8 cellular contexts compared by ENCODE assay signal in the genomic region with DNA sequence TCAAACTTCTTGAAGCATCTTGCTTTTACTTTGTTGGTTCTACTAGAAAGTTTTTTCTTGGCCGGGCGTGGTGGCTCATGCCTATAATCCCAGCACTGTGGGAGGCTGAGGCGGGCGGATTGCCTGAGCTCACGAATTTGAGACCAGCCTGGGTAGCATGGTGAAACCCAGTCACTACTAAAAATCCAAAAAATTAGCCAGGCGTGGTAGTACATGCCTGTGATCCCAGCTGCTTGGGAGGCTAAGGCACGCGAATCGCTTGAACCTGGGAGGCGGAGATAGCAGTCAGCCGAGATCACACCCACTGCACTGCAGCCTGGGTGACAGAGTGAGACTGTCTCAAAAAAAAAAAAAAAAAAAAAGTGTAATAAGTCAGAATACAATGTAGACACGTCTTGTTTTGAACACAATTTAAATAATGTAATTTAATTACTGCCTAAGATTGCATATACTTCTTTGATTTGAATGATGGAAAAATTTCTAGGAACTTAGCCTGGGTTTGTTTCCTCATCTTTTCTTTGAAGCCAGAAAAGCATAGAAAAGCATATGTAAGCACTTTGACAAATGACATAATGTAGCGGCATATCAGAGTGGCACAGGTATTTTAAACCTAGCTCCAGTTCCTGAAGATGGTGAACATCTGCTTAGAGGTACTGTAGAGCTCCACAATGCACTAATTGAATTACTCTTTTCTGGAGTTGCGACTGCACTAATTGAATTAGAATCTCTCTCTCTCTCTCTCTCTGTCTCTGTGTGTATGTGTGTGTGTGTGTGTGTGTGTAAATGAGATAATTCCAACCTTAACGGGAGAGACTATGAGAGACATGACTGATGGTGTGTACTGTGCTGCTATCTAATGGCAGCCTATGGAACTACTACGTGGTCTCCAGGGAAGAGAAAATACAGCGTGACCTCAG.
DNase-seq lines count a peak whose midpoint lies in the region; ATAC-seq and TF ChIP-seq lines count a peak whose summit lies in the region.

No MANE protein-coding gene starts in this region.

- H3K36me3 ChIP-seq in esophagus squamous epithelium: no peaks in the 10 kb centered on the region

- H3K27ac Mint-ChIP-seq in T-cell: no peak overlapping the region

- H3K27me3 ChIP-seq in esophagus squamous epithelium: no peaks in the 10 kb centered on the region

- no peak for TF ChIP-seq POLR2A in esophagus squamous epithelium (IDR thresholded peaks at IDR 0.05)

- ATAC-seq in T-cell (replicated peaks in 1 of 4) (peak; percentile 71 to 81 (median 74)), GM18861 (IDR thresholded peaks at IDR 0.05; ENCODE audit: unreplicated experiment) (no peak)

- H3K36me3 Mint-ChIP-seq in T-cell: peaks cover 6% of the 10 kb centered on the region

- H3K4me1 Mint-ChIP-seq in T-cell: peaks cover 2 to 16% (median 3%) of the 10 kb centered on the region in 3 donors

- H3K4me3 ChIP-seq in esophagus squamous epithelium: no peak overlapping the region

- no peaks in the 10 kb centered on the region for H3K9me3 Mint-ChIP-seq in T-cell

- H3K4me3 Mint-ChIP-seq in T-cell: no peak overlapping the region

- CTCF ChIA-PET in T-cell (lab: Charles Lee): interaction anchor here (0.5 to 1.7 kb wide), 9 partner anchors 10 to 227 kb away, joined by 3 to 7 read pairs (median 3); no protein-coding TSS in a partner anchor

- TF ChIP-seq CTCF in GM12873 (IDR thresholded peaks at IDR 0.05; ENCODE audit: insufficient read depth, low read depth, low read length, missing control alignments) (peak; percentile 69), esophagus squamous epithelium (IDR thresholded peaks at IDR 0.05) (peak in 5 of 6 experiments; percentile 41 to 76 (median 49))

- H3K27me3 Mint-ChIP-seq in T-cell: no peaks in the 10 kb centered on the region

- intact Hi-C loops in esophagus squamous epithelium (cut with DNase I): loop anchor here (5.0 kb wide), 1 partner anchor 139 kb away; no protein-coding TSS in a partner anchor

- peak; percentile 61 for DNase-seq in AG20443 (ENCODE audit: low spot score)
- peak; percentile 62 for DNase-seq in NCI-H1105 treated with DMSO at 0.1 percent for 48 hours (lab: John Stamatoyannopoulos, UW)
- peak in 9 of 34 experiments; percentile 1 to 13 (median 5) for DNase-seq in T-cell
- no peak for DNase-seq in esophagus squamous epithelium (lab: John Stamatoyannopoulos, UW)
- peak; percentile 74 for DNase-seq in myocyte (ENCODE audit: low read depth)
- DNase-seq in NK-92 treated with Interleukin-12 subunit alpha and Interleukin-12 subunit beta, amount 100 ng/mL, for 24 hours (lab: John Stamatoyannopoulos, UW): no peak

- no peaks in the 10 kb centered on the region for H3K9me3 ChIP-seq in esophagus squamous epithelium

- WGBS in esophagus squamous epithelium, 2 donors: 39 to 46% methylated on average over 14 to 17 of the region's 17 CpGs

- H3K27ac ChIP-seq in esophagus squamous epithelium: no peak overlapping the region

- peaks cover 0 to 29% (median 3%) of the 10 kb centered on the region in 3 donors for H3K4me1 ChIP-seq in esophagus squamous epithelium

- POLR2A ChIA-PET in T-cell (lab: Charles Lee): interaction anchor here in 1 of 2 donors (0.6 kb wide), 1 partner anchor 36 kb away, joined by 3 read pairs; no protein-coding TSS in a partner anchor

Comparison
In these comparisons a context has a peak if more than half of its experiments do, and no peak if none do; other contexts are left out.
1. DNase-seq: peak in AG20443 (single experiment), NCI-H1105 treated with DMSO at 0.1 percent for 48 hours (single experiment) and myocyte (single experiment); none in esophagus squamous epithelium (single experiment) and NK-92 treated with Interleukin-12 subunit alpha and Interleukin-12 subunit beta, amount 100 ng/mL, for 24 hours (single experiment).